Comparison of ENCODE assay signal across 37 cellular contexts in genomic region chr1:227824204-227824603, GRCh38. TPM values are rescaled to one million over a fixed set of nuclear protein-coding genes. Genes with fewer than 3 reads are reported as not detected.
"Had no signal": no experiment of that assay in that cellular context is flagged by ENCODE, and none has a peak within 500 bp of the region (broad histone marks: within the 10 kb centered on the region; RNA-seq: fewer than 3 reads in every experiment).

No MANE protein-coding gene starts in this region.

- H3K27me3 ChIP-seq: adrenal gland, body of pancreas, brain microvascular endothelial cell, breast epithelium had no signal

- H3K4me1 ChIP-seq: adrenal gland, body of pancreas, breast epithelium had no signal

- H3K9me3 ChIP-seq: adrenal gland, body of pancreas had no signal

- H3K4me3 ChIP-seq: adrenal gland, body of pancreas, breast epithelium had no signal

- DNase-seq: activated B cell treated with CpG ODN at 0.5 μM for 24 hours; activated CD4-positive, alpha-beta memory T cell treated with anti-CD3 and anti-CD28 coated beads for 36 hours; activated CD4-positive, alpha-beta T cell treated with anti-CD3 and anti-CD28 coated beads for 4 hours; activated CD4-positive, alpha-beta T cell treated with anti-CD3 and anti-CD28 coated beads, Interleukin-2, amount 10 ng/mL, durations not matched to agents 24 days and 14 days; activated CD4-positive, alpha-beta T cell treated with anti-CD3 and anti-CD28 coated beads, Interleukin-2, amount 50 U/mL, for 1 hour; activated CD4-positive, alpha-beta T cell treated with anti-CD3 and anti-CD28 coated beads, Interleukin-2, amount 50 U/mL, for 4 hours; activated CD4-positive, CD25-positive, alpha-beta regulatory T cell treated with anti-CD3 and anti-CD28 coated beads, Interleukin-2, amount 50 U/mL, for 72 hours; activated CD8-positive, alpha-beta memory T cell treated with anti-CD3 and anti-CD28 coated beads, Interleukin-2, amount 50 U/mL, for 4 hours; activated CD8-positive, alpha-beta T cell treated with anti-CD3 and anti-CD28 coated beads for 36 hours; activated effector memory CD4-positive, alpha-beta T cell treated with anti-CD3 and anti-CD28 coated beads, Interleukin-2, amount 50 U/mL, for 16 hours; activated gamma-delta T cell treated with Interleukin-2 at 50 U/mL for 16 hours; activated naive CD4-positive, alpha-beta T cell; activated naive CD4-positive, alpha-beta T cell treated with anti-CD3 and anti-CD28 coated beads for 36 hours; activated naive CD4-positive, alpha-beta T cell treated with anti-CD3 and anti-CD28 coated beads, Interleukin-2, amount 50 U/mL, for 16 hours; activated naive CD8-positive, alpha-beta T cell treated with anti-CD3 and anti-CD28 coated beads for 36 hours; activated T-cell treated with anti-CD3 and anti-CD28 coated beads for 4 hours; activated T-cell treated with anti-CD3 and anti-CD28 coated beads, Interleukin-2, amount 50 U/mL, for 1 hour; activated T-cell treated with anti-CD3 and anti-CD28 coated beads, Interleukin-2, amount 50 U/mL, for 4 hours; activated T-cell treated with anti-CD3 and anti-CD28 coated beads, Interleukin-2, amount 50 U/mL, for 72 hours; adrenal gland; amniotic stem cell; aorta; body of pancreas; brain microvascular endothelial cell; central memory CD4-positive, alpha-beta T cell; T-helper 2 cell; T-helper 9 cell had no signal

- H3K36me3 ChIP-seq: adrenal gland, brain microvascular endothelial cell, breast epithelium had no signal

- FAIRE-seq: astrocyte, TTC549 had no signal

- ATAC-seq: activated CD8-positive, alpha-beta T cell treated with anti-CD3 and anti-CD28 coated beads for 36 hours; activated naive CD4-positive, alpha-beta T cell treated with anti-CD3 and anti-CD28 coated beads, Interleukin-2, amount 50 U/mL, for 72 hours; activated T-cell treated with anti-CD3 and anti-CD28 coated beads, Interleukin-2, amount 50 U/mL, for 4 hours; activated T-cell treated with anti-CD3 and anti-CD28 coated beads, Interleukin-2, amount 50 U/mL, for 72 hours; activated T-helper 17 cell treated with anti-CD3 and anti-CD28 coated beads, Interleukin-2, amount 50 U/mL, for 72 hours; body of pancreas had no signal

- H3K27ac ChIP-seq: adrenal gland, body of pancreas, brain microvascular endothelial cell, breast epithelium, VCaP had no signal

RNA-seq across cellular contexts. Expression of gene PRSS38, which starts 8.7 kb away (rescaled TPM):
- total RNA-seq: activated B cell treated with CpG ODN at 0.5 μM for 24 hours; activated CD4-positive, alpha-beta memory T cell treated with anti-CD3 and anti-CD28 coated beads for 36 hours; activated CD4-positive, alpha-beta T cell treated with anti-CD3 and anti-CD28 coated beads, Interleukin-2, amount 10 ng/mL, durations not matched to agents 24 days and 14 days; activated CD8-positive, alpha-beta memory T cell treated with anti-CD3 and anti-CD28 coated beads for 36 hours; activated CD8-positive, alpha-beta T cell treated with anti-CD3 and anti-CD28 coated beads for 36 hours; activated naive CD4-positive, alpha-beta T cell treated with anti-CD3 and anti-CD28 coated beads for 36 hours; activated naive CD4-positive, alpha-beta T cell treated with anti-CD3 and anti-CD28 coated beads, Interleukin-2, amount 50 U/mL, for 72 hours; activated naive CD8-positive, alpha-beta T cell treated with anti-CD3 and anti-CD28 coated beads for 36 hours; activated T-cell treated with anti-CD3 and anti-CD28 coated beads, Interleukin-2, amount 50 U/mL, for 4 hours; activated T-cell treated with anti-CD3 and anti-CD28 coated beads, Interleukin-2, amount 50 U/mL, for 72 hours; activated T-helper 1 cell treated with anti-CD3 and anti-CD28 coated beads, Interleukin-12 subunit alpha, Interleukin-12 subunit beta, Interleukin-2, Interleukin-4 antibody, amounts not matched to agents 30 ng/mL and 10 ng/mL and 1 ng/mL, durations not matched to agents 14 hours and 24 hours and 36 hours; activated T-helper 17 cell treated with anti-CD3 and anti-CD28 coated beads, Interleukin-2, amount 50 U/mL, for 72 hours; adrenal gland; aorta; astrocyte; body of pancreas; breast epithelium; cardiac septum; cerebellum had no signal
- polyA plus RNA-seq: adrenal gland, aorta had no signal
